21 cellular contexts compared by ENCODE assay signal in the genomic region with DNA sequence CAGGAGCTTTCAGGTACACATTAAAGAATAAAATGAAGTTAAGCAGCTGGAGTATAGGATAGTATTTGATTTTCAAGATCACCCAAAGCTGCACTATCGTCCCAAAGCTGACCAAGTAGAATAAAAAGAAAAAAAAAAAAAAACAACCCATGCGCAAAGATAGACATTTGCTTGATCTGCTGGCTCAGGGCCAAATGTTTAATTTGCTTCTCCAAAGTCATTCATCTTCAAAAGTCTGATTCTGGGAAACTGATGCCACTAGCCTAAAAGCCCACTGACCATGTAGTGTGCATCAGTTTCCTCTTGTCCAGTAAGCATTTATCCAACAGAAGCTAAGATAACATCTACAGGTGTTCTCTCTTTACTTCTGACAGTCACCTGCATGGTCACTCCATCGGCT. TPM values are rescaled to one million over a fixed set of nuclear protein-coding genes. Genes with fewer than 3 reads are reported as not detected.
"Had no signal": no experiment of that assay in that cellular context is flagged by ENCODE, and none has a peak within 500 bp of the region (broad histone marks: within the 10 kb centered on the region; RNA-seq: fewer than 3 reads in every experiment).

No MANE protein-coding gene starts in this region.

- DNase-seq: Kasumi-1; MV-4-11; NCI-H1048; NCI-H1105; NCI-H1417; NCI-H1436 treated with DMSO at 0.1 percent for 48 hours; NCI-H1694; NCI-H187 treated with DMSO at 0.1 percent for 48 hours; NCI-H2029 treated with DMSO at 0.1 percent for 48 hours; NCI-H2107; NCI-H2227 treated with DMSO at 0.1 percent for 48 hours; NCI-H524; NCI-H526 treated with DMSO at 0.1 percent for 48 hours; NCI-H748 treated with DMSO at 0.1 percent for 48 hours; NK-92 treated with Interleukin-12 subunit alpha and Interleukin-12 subunit beta, amount 100 ng/mL, for 24 hours; OCI-M1; RPMI8226; SHP77 had no signal

- H3K9ac ChIP-seq: KMS-11 had no signal

- H3K27ac ChIP-seq: KMS-11 had no signal

- H3K4me2 ChIP-seq: KMS-11 had no signal

- FAIRE-seq: RCC 7860 had no signal

RNA-seq across cellular contexts. Expression of a gene that starts 14.5 kb away (rescaled TPM):
- total RNA-seq: SK-MEL-5 had no signal
